2 cellular contexts compared by ENCODE assay signal in the genomic region with DNA sequence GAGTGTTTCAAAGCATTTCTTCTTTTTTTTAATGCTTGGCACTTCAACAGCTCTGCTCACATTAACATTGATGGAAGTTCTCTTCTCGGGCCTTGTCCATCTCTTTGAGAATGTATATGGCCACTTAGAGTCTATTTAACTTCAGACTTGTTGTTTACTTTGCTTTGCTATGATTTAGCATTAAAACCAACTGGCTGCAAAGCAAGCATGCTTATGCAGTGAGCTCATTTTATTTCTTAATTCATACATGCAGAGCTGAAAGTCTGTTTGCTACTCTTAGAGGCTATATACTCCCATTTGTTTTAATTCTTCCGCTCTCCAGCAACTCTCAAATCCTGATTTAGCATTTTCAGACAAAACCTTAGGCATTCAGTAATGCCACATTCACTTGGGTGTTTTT.
TF ChIP-seq lines count a peak whose summit lies in the region.

No MANE protein-coding gene starts in this region.

TF ChIP-seq in SK-N-SH treated with all-trans-retinoic acid at 6 μM for 48 hours, 23 proteins besides CTCF, POLR2A, EP300 and RAD21 (continued from another document):
- TF ChIP-seq, protein P1, sequence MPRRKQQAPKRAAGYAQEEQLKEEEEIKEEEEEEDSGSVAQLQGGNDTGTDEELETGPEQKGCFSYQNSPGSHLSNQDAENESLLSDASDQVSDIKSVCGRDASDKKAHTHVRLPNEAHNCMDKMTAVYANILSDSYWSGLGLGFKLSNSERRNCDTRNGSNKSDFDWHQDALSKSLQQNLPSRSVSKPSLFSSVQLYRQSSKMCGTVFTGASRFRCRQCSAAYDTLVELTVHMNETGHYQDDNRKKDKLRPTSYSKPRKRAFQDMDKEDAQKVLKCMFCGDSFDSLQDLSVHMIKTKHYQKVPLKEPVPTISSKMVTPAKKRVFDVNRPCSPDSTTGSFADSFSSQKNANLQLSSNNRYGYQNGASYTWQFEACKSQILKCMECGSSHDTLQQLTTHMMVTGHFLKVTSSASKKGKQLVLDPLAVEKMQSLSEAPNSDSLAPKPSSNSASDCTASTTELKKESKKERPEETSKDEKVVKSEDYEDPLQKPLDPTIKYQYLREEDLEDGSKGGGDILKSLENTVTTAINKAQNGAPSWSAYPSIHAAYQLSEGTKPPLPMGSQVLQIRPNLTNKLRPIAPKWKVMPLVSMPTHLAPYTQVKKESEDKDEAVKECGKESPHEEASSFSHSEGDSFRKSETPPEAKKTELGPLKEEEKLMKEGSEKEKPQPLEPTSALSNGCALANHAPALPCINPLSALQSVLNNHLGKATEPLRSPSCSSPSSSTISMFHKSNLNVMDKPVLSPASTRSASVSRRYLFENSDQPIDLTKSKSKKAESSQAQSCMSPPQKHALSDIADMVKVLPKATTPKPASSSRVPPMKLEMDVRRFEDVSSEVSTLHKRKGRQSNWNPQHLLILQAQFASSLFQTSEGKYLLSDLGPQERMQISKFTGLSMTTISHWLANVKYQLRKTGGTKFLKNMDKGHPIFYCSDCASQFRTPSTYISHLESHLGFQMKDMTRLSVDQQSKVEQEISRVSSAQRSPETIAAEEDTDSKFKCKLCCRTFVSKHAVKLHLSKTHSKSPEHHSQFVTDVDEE (CRISPR knock-in tag; IDR thresholded peaks at IDR 0.05): no peak
- no peak for TF ChIP-seq GLIS3 (CRISPR knock-in tag; IDR thresholded peaks at IDR 0.05)

TF ChIP-seq in SK-N-SH, 30 proteins besides CTCF, POLR2A, EP300 and RAD21 (continued from another document):
- TF ChIP-seq, protein P2, sequence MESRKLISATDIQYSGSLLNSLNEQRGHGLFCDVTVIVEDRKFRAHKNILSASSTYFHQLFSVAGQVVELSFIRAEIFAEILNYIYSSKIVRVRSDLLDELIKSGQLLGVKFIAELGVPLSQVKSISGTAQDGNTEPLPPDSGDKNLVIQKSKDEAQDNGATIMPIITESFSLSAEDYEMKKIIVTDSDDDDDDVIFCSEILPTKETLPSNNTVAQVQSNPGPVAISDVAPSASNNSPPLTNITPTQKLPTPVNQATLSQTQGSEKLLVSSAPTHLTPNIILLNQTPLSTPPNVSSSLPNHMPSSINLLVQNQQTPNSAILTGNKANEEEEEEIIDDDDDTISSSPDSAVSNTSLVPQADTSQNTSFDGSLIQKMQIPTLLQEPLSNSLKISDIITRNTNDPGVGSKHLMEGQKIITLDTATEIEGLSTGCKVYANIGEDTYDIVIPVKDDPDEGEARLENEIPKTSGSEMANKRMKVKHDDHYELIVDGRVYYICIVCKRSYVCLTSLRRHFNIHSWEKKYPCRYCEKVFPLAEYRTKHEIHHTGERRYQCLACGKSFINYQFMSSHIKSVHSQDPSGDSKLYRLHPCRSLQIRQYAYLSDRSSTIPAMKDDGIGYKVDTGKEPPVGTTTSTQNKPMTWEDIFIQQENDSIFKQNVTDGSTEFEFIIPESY (IDR thresholded peaks at IDR 0.05; ENCODE audit: borderline replicate concordance, low read depth): no peak
- TF ChIP-seq TCF12 (IDR thresholded peaks at IDR 0.05) (no peak), NFIC (IDR thresholded peaks at IDR 0.05; ENCODE audit: borderline replicate concordance) (no peak), MEF2A (IDR thresholded peaks at IDR 0.05; ENCODE audit: borderline replicate concordance, low read depth) (no peak), TEAD4 (IDR thresholded peaks at IDR 0.05; ENCODE audit: borderline replicate concordance, insufficient read depth) (no peak)
- TF ChIP-seq, protein P3, sequence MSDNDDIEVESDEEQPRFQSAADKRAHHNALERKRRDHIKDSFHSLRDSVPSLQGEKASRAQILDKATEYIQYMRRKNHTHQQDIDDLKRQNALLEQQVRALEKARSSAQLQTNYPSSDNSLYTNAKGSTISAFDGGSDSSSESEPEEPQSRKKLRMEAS (IDR thresholded peaks at IDR 0.05; ENCODE audit: low read depth): no peak
- TF ChIP-seq, protein P4, sequence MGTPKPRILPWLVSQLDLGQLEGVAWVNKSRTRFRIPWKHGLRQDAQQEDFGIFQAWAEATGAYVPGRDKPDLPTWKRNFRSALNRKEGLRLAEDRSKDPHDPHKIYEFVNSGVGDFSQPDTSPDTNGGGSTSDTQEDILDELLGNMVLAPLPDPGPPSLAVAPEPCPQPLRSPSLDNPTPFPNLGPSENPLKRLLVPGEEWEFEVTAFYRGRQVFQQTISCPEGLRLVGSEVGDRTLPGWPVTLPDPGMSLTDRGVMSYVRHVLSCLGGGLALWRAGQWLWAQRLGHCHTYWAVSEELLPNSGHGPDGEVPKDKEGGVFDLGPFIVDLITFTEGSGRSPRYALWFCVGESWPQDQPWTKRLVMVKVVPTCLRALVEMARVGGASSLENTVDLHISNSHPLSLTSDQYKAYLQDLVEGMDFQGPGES (IDR thresholded peaks at IDR 0.05; ENCODE audit: low read depth, low read length): no peak
